Comparison of ENCODE assay signal across 26 cellular contexts in genomic region chr10:98244586-98244985, GRCh38. TPM values are rescaled to one million over a fixed set of nuclear protein-coding genes. Genes with fewer than 3 reads are reported as not detected.
"Had no signal": no experiment of that assay in that cellular context is flagged by ENCODE, and none has a peak within 500 bp of the region (broad histone marks: within the 10 kb centered on the region; RNA-seq: fewer than 3 reads in every experiment).

No MANE protein-coding gene starts in this region.

- H3K27ac Mint-ChIP-seq: activated naive CD8-positive, alpha-beta T cell treated with anti-CD3 and anti-CD28 coated beads, Interleukin-2, amount 10 ng/mL, durations not matched to agents 7 days and 5 days; natural killer cell treated with Interleukin-12 subunit alpha and Interleukin-12 subunit beta and Interleukin-15 and Interleukin-18, amount 100 ng/mL, for 72 hours; progenitor cell of endocrine pancreas had no signal

- DNase-seq: activated CD4-positive, alpha-beta T cell treated with anti-CD3 and anti-CD28 coated beads for 48 hours; activated CD4-positive, alpha-beta T cell treated with anti-CD3 and anti-CD28 coated beads, Interleukin-2, amount 50 U/mL, for 48 hours; activated CD8-positive, alpha-beta memory T cell treated with anti-CD3 and anti-CD28 coated beads for 24 hours; activated effector memory CD4-positive, alpha-beta T cell treated with Interleukin-2 at 50 U/mL for 16 hours; activated naive CD4-positive, alpha-beta T cell treated with Interleukin-2 at 50 U/mL for 16 hours; activated naive CD8-positive, alpha-beta T cell treated with anti-CD3 and anti-CD28 coated beads, Interleukin-2, amount 10 ng/mL, durations not matched to agents 7 days and 5 days; amniotic stem cell; cerebellar nuclear complex; colonic mucosa; effector CD8-positive, alpha-beta T cell; head of caudate nucleus; left lung; lower lobe of right lung; mesendoderm; stimulated activated CD4-positive, alpha-beta T cell treated with anti-CD3 and anti-CD28 coated beads, Interleukin-2, amount 100 ng/mL, for 48 hours; stimulated activated naive CD4-positive, alpha-beta T cell treated with Interleukin-2 at 50 U/mL for 16 hours; testis; trophoblast cell; uterus; WERI-Rb-1 had no signal

- H3K4me3 Mint-ChIP-seq: activated naive CD8-positive, alpha-beta T cell treated with anti-CD3 and anti-CD28 coated beads, Interleukin-2, amount 10 ng/mL, durations not matched to agents 7 days and 5 days; natural killer cell treated with Interleukin-12 subunit alpha and Interleukin-12 subunit beta and Interleukin-15 and Interleukin-18, amount 100 ng/mL, for 72 hours had no signal

- ATAC-seq: activated CD4-positive, CD25-positive, alpha-beta regulatory T cell treated with anti-CD3 and anti-CD28 coated beads, Interleukin-2, amount 50 U/mL, for 24 hours; left lung; lower lobe of right lung; natural killer cell treated with Interleukin-12 subunit alpha and Interleukin-12 subunit beta and Interleukin-15 and Interleukin-18, amount 100 ng/mL, for 72 hours had no signal

- H3K36me3 ChIP-seq: uterus had no signal

- H3K27ac ChIP-seq: colonic mucosa, epithelial cell of prostate, left lung, lower lobe of right lung, neutrophil, testis, uterus, WERI-Rb-1 had no signal

- H3K9me3 Mint-ChIP-seq: activated naive CD8-positive, alpha-beta T cell treated with anti-CD3 and anti-CD28 coated beads, Interleukin-2, amount 10 ng/mL, durations not matched to agents 7 days and 5 days; natural killer cell treated with Interleukin-12 subunit alpha and Interleukin-12 subunit beta and Interleukin-15 and Interleukin-18, amount 100 ng/mL, for 72 hours had no signal

- H3K4me1 ChIP-seq: colonic mucosa, left lung, lower lobe of right lung, testis, uterus had no signal

- H3K27me3 ChIP-seq: colonic mucosa, left lung, neutrophil, testis, uterus had no signal

- H3K4me3 ChIP-seq: colonic mucosa, left lung, lower lobe of right lung, testis, uterus had no signal

- H3K27me3 Mint-ChIP-seq: activated naive CD8-positive, alpha-beta T cell treated with anti-CD3 and anti-CD28 coated beads, Interleukin-2, amount 10 ng/mL, durations not matched to agents 7 days and 5 days; natural killer cell treated with Interleukin-12 subunit alpha and Interleukin-12 subunit beta and Interleukin-15 and Interleukin-18, amount 100 ng/mL, for 72 hours; progenitor cell of endocrine pancreas had no signal

- H3K9me3 ChIP-seq: colonic mucosa, left lung, lower lobe of right lung, neutrophil, testis, uterus had no signal

RNA-seq across cellular contexts. Expression of gene LOXL4, which starts 23.4 kb away (rescaled TPM):
- total RNA-seq: activated naive CD8-positive, alpha-beta T cell treated with anti-CD3 and anti-CD28 coated beads, Interleukin-2, amount 10 ng/mL, durations not matched to agents 7 days and 5 days; natural killer cell treated with Interleukin-12 subunit alpha and Interleukin-12 subunit beta and Interleukin-15 and Interleukin-18, amount 100 ng/mL, for 72 hours; T-helper 1 cell treated with Interleukin-12 subunit alpha and Interleukin-12 subunit beta and Interleukin-4 antibody, amounts not matched to agents 30 ng/mL and 1 ng/mL, for 36 hours had no signal
